Comparison of ENCODE assay signal across 18 cellular contexts in the genomic region with DNA sequence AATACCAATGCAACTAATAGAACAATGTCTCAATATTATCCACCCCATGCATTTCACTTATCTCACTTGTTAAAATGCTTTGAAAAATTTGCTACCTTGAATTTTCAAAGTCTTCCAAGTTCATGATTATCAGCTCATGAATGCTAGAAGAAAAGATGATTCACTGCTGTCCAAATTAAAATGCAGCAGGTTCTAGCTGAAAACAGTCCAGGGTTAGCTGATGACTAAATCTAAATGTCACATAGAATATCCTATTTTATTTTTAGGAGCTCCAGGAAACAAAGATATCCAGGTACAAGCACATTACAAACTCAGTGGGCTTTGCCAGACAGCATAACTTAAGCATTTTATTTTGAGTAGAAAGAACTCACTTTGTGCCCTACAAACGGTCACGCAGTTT. TPM values are rescaled to one million over a fixed set of nuclear protein-coding genes. Genes with fewer than 3 reads are reported as not detected.
DNase-seq lines count a peak whose midpoint lies in the region; ATAC-seq, FAIRE-seq and TF ChIP-seq lines count a peak whose summit lies in the region.
"Had no signal": no experiment of that assay in that cellular context is flagged by ENCODE, and none has a peak within 500 bp of the region (broad histone marks: within the 10 kb centered on the region; RNA-seq: fewer than 3 reads in every experiment).

No MANE protein-coding gene starts in this region.

- no peak overlapping the region for H2BK120ac ChIP-seq in mesendoderm (ENCODE audit: low read depth, low read length)

- no peaks in the 10 kb centered on the region for H3K79me1 ChIP-seq in mesendoderm (ENCODE audit: low read length)

- H4K20me1 ChIP-seq in GM23248 (ENCODE audit: insufficient read depth) = no peaks in the 10 kb centered on the region
- H4K20me1 ChIP-seq: BLaER1 had no signal

- H4K5ac ChIP-seq in mesendoderm (ENCODE audit: low read length) = no peak overlapping the region

- no peak overlapping the region for H3K18ac ChIP-seq in mesendoderm (ENCODE audit: low read length)

- WGBS in GM23248 (ENCODE audit: low coverage in 1 of 2, low lambda C conversion rate in 2 of 2, missing lambda C conversion rate in 2 of 2), 2 experiments = 100% methylated on average over 2 of the region's 2 CpGs
- WGBS in mesendoderm (ENCODE audit: extremely low coverage, insufficient coverage, low lambda C conversion rate) = no CpG with 5 or more reads among the region's 2 CpGs

- H3K4ac ChIP-seq in mesendoderm (ENCODE audit: low read depth, low read length) = no peak overlapping the region

- H3K27me3 ChIP-seq in GM23248 (replicated peaks; ENCODE audit: insufficient read depth) (no peaks in the 10 kb centered on the region), skeletal muscle satellite cell (ENCODE audit: control insufficient read depth, insufficient read depth, low read length) (no peaks in the 10 kb centered on the region), mesendoderm (ENCODE audit: insufficient read depth, low read length, poor library complexity) (no peaks in the 10 kb centered on the region)
- H3K27me3 ChIP-seq: BLaER1 had no signal

- no peak overlapping the region for H2AK5ac ChIP-seq in mesendoderm (ENCODE audit: low read length)

- no peak overlapping the region for H2BK15ac ChIP-seq in mesendoderm (replicated peaks; ENCODE audit: low read depth)

- H3K79me2 ChIP-seq in GM23248 (ENCODE audit: insufficient read depth) (no peaks in the 10 kb centered on the region), mesendoderm (ENCODE audit: control insufficient read depth, insufficient read depth, low read length) (no peaks in the 10 kb centered on the region)

- H2BK5ac ChIP-seq in mesendoderm (ENCODE audit: low read length) = no peak overlapping the region

- H3K56ac ChIP-seq in mesendoderm (ENCODE audit: low read length) = no peak overlapping the region

- no peak overlapping the region for H2AFZ ChIP-seq in GM23248

- H3K36me3 ChIP-seq in GM23248 (ENCODE audit: low read depth) (no peaks in the 10 kb centered on the region), skeletal muscle satellite cell (ENCODE audit: insufficient read depth, low read length) (no peaks in the 10 kb centered on the region), mesendoderm (ENCODE audit: control insufficient read depth, insufficient read depth, low read length) (no peaks in the 10 kb centered on the region)
- H3K36me3 ChIP-seq: BLaER1 had no signal

- peak; percentile 45 for FAIRE-seq in islet of Langerhans (lab: Jason Lieb, UNC)

- H3K4me1 ChIP-seq in GM23248 (ENCODE audit: insufficient read depth) (no peaks in the 10 kb centered on the region), skeletal muscle satellite cell (ENCODE audit: control insufficient read depth, insufficient read depth, low read length) (no peaks in the 10 kb centered on the region), mesendoderm (ENCODE audit: control insufficient read depth, low read depth, low read length) (no peaks in the 10 kb centered on the region)
- H3K4me1 ChIP-seq: Caco-2 had no signal

- H3K9me2 ChIP-seq in GM23248 (ENCODE audit: insufficient read depth) = no peaks in the 10 kb centered on the region

- no peak overlapping the region for H3K4me2 ChIP-seq in GM23248 (ENCODE audit: unreplicated experiment)
- peak overlapping the region; percentile 39 for H3K4me2 ChIP-seq in skeletal muscle satellite cell (ENCODE audit: low read length)
- no peak overlapping the region for H3K4me2 ChIP-seq in mesendoderm (ENCODE audit: low read length)
- H3K4me2 ChIP-seq: BLaER1 had no signal

- no peaks in the 10 kb centered on the region for H3K9me3 ChIP-seq in GM23248 (ENCODE audit: low read depth)
- no peaks in the 10 kb centered on the region for H3K9me3 ChIP-seq in skeletal muscle satellite cell (replicated peaks; ENCODE audit: low read length)
- H3K9me3 ChIP-seq: BLaER1, Caco-2 had no signal

- in situ Hi-C loops in GM23248 (cut with MboI) (no loop called here), ACHN (cut with HindIII; ENCODE audit: low pct_ligation_motif_present, low pct_unique_long_range_greater_than_20kb, low sequenced_read_pairs) (no loop called here)

- H3K23ac ChIP-seq in mesendoderm (ENCODE audit: low read length) = no peak overlapping the region

- no peak overlapping the region for H3K9ac ChIP-seq in GM23248
- no peak overlapping the region for H3K9ac ChIP-seq in skeletal muscle satellite cell (ENCODE audit: low read depth, low read length)
- H3K9ac ChIP-seq in mesendoderm (ENCODE audit: low read length) = no peak overlapping the region
- H3K9ac ChIP-seq: BLaER1 had no signal

- peak; percentile 72 for ATAC-seq in SK-N-SH treated with all-trans-retinoic acid at 6 μM for 48 hours
- no peak for ATAC-seq in HG02884 (IDR thresholded peaks at IDR 0.05; ENCODE audit: unreplicated experiment)

- DNase-seq in GM23248 (peak; percentile 17), ACHN (no peak), mesendoderm (no peak)
- no peak for DNase-seq in stimulated activated CD4-positive, alpha-beta T cell treated with anti-CD3 and anti-CD28 coated beads, Interleukin-4, amount 100 ng/mL, for 24 hours
- DNase-seq: AML-193; Caco-2; CD8-positive, alpha-beta memory T cell; DMS53; GF-D8; H9 had no signal

- H3K4me3 ChIP-seq in GM23248 (no peak overlapping the region), skeletal muscle satellite cell (ENCODE audit: low read length) (no peak overlapping the region), mesendoderm (ENCODE audit: low read length) (no peak overlapping the region)
- H3K4me3 ChIP-seq: BLaER1 had no signal

- H3K27ac ChIP-seq in GM23248 = no peak overlapping the region
- no peak overlapping the region for H3K27ac ChIP-seq in mesendoderm (ENCODE audit: low read depth, low read length)
- H3K27ac ChIP-seq: BLaER1 had no signal

- H3F3A ChIP-seq in GM23248 (ENCODE audit: insufficient read depth) = no peaks in the 10 kb centered on the region

- no peak overlapping the region for H4K8ac ChIP-seq in mesendoderm (ENCODE audit: low read depth, low read length)

TF ChIP-seq in SK-N-SH treated with all-trans-retinoic acid at 6 μM for 48 hours, 23 proteins besides CTCF, POLR2A, EP300 and RAD21:
- TF ChIP-seq ZFP3 (CRISPR knock-in tag; IDR thresholded peaks at IDR 0.05) (no peak), ESRRG (CRISPR knock-in tag; IDR thresholded peaks at IDR 0.05) (no peak)

RNA-seq across cellular contexts. Expression of a gene that starts 38.0 kb away (rescaled TPM):
- total RNA-seq in GM23248 (2014; rRNA removed; shearing (Covaris generic)) = not detected in 2 replicates
- polyA plus RNA-seq in GM23248 (2016; fragmentation: Nextera tagmentation; extraction: Ambion mirVana) = not detected in 2 replicates
- under 0.01 and 1.1 TPM in 2 replicates for total RNA-seq in skeletal muscle satellite cell (2012; rRNA removed)
- polyA plus RNA-seq in mesendoderm (2013, experiment 1 of 2) = 0.29 TPM
- polyA plus RNA-seq in mesendoderm (2013, experiment 2 of 2) = 0.25 TPM
- total RNA-seq: CD8-positive, alpha-beta memory T cell; HT1080 had no signal
- polyA plus RNA-seq: CD8-positive, alpha-beta memory T cell; IgD-negative memory B cell had no signal

RNA-seq across cellular contexts. Expression of a gene that starts 41.1 kb away (rescaled TPM):
- not detected in 2 replicates for total RNA-seq in GM23248 (2014; rRNA removed; shearing (Covaris generic))
- polyA plus RNA-seq in GM23248 (2016; fragmentation: Nextera tagmentation; extraction: Ambion mirVana) = not detected in 2 replicates
- total RNA-seq in skeletal muscle satellite cell (2012; rRNA removed) = not detected in 2 replicates
- not detected for polyA plus RNA-seq in mesendoderm (2013, experiment 1 of 2)
- not detected for polyA plus RNA-seq in mesendoderm (2013, experiment 2 of 2)
- total RNA-seq: A673; Caco-2; CD8-positive, alpha-beta memory T cell; H9; HT1080 had no signal
- polyA plus RNA-seq: CD8-positive, alpha-beta memory T cell; IgD-negative memory B cell had no signal
